Comparison of ENCODE assay signal across 10 cellular contexts in the genomic region with DNA sequence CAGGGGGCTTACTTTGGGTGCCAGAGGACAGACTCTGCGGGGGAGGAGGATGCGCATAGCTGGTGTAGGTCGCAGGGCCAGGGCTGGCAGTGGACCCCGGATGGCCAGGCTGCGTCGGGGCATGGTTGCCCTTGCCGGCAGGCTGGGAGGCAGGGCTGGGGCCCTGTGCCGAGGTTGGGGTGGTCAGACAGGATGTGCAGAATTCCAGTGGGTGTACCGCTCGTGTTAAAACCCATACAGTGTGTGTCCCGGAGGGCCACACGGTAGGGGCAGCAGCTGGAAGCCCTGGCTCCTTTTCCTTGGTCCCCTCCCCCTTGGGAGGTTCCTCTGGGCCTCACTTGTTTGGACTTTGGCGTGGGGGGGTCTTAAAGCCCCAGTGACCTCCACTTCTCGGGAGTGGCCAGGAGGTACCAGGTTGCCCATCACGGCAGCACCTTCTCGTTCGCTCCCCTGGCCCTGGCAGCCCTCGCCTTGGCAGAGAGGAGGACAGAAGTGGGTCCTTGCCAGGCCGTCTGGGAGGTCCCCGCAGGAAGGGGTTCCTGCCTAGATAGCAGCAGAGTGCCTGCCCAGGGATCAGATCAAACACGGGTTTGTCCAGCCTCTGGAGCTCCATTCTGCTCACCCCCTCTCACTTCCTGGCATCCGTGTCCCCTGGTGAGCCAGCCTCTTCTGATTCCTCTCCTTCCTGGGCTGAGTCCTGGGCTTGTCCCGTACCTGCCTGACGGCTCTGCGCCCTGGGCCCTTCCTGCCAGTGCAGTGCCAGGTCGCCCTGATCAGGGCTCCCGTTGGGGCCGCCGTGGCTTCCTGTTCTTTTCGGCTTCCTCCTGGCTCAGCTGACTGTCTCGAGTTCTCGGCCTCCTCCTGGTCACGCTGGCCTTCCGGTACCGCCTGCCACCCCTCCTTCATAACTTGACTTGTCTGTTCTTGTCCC. TPM values are rescaled to one million over a fixed set of nuclear protein-coding genes. Genes with fewer than 3 reads are reported as not detected.
A peak's percentile ranks its signal among the peaks of the same experiment; 100 is the strongest.
DNase-seq lines count a peak whose midpoint lies in the region; ATAC-seq and TF ChIP-seq lines count a peak whose summit lies in the region.
"Had no signal": no experiment of that assay in that cellular context is flagged by ENCODE, and none has a peak within 500 bp of the region (broad histone marks: within the 10 kb centered on the region; RNA-seq: fewer than 3 reads in every experiment).

No MANE protein-coding gene starts in this region.

- no peak overlapping the region for H3K4me3 Mint-ChIP-seq in Caco-2 (ENCODE audit: unreplicated experiment)

- H4K20me1 ChIP-seq in BLaER1 (peaks cover 75% of the 10 kb centered on the region), GM23248 (ENCODE audit: insufficient read depth) (no peaks in the 10 kb centered on the region)

- TF ChIP-seq CTCF in RWPE2 (IDR thresholded peaks at IDR 0.05; ENCODE audit: poor library complexity, severe bottlenecking) (no peak), gastroesophageal sphincter (IDR thresholded peaks at IDR 0.05) (no peak), omental fat pad (IDR thresholded peaks at IDR 0.05) (no peak), A673 (conservative IDR thresholded peaks at IDR 0.05; ENCODE audit: low read depth, low read length) (no peak), Caco-2 (IDR thresholded peaks at IDR 0.05; ENCODE audit: insufficient read depth in 1 of 2, low read depth in 1 of 2, low read length in 1 of 2, severe bottlenecking in 1 of 2, unreplicated experiment in 1 of 2) (no peak)

- peak; percentile 22 to 38 for TF ChIP-seq POLR2A in gastroesophageal sphincter (IDR thresholded peaks at IDR 0.05)

- CTCF ChIA-PET in A673 (lab: Charles Lee) (no interaction called here), Caco-2 (lab: Charles Lee) (no interaction called here)

- peak overlapping the region; percentile 95 for H3K4me2 ChIP-seq in BLaER1
- no peak overlapping the region for H3K4me2 ChIP-seq in GM23248 (ENCODE audit: unreplicated experiment)

- DNase-seq in RWPE2 (ENCODE audit: low spot score) (peak; percentile 76), omental fat pad (ENCODE audit: low spot score) (no peak), A673 (ENCODE audit: low spot score) (no peak), Caco-2 (no peak), NCI-H446 treated with DMSO at 0.1 percent for 48 hours (lab: John Stamatoyannopoulos, UW) (no peak), GM23248 (no peak)
- DNase-seq: NCI-H1092 treated with DMSO at 0.1 percent for 48 hours, SW 1271 had no signal

- no peak overlapping the region for H3K27ac Mint-ChIP-seq in Caco-2 (ENCODE audit: unreplicated experiment)

- H3K9ac ChIP-seq in BLaER1 (peak overlapping the region; percentile 4; the same call in 1 of the 2 replicates), GM23248 (no peak overlapping the region)

- no peaks in the 10 kb centered on the region; the same call in none of the 2 replicates for H3F3A ChIP-seq in GM23248 (ENCODE audit: insufficient read depth)

- no peak overlapping the region for H2AFZ ChIP-seq in GM23248

- H3K9me3 ChIP-seq in BLaER1 = peaks cover 11% of the 10 kb centered on the region
- no peaks in the 10 kb centered on the region for H3K9me3 ChIP-seq in RWPE2 (ENCODE audit: severe bottlenecking)
- H3K9me3 ChIP-seq in gastroesophageal sphincter = peaks cover 0 to 7% (median 0%) of the 10 kb centered on the region in 3 donors
- H3K9me3 ChIP-seq in A673 (ENCODE audit: low read depth, low read length, poor library complexity, severe bottlenecking) = peaks cover 12% of the 10 kb centered on the region
- H3K9me3 ChIP-seq in Caco-2 = peaks cover 3% of the 10 kb centered on the region; the same call in 1 of the 2 replicates
- no peaks in the 10 kb centered on the region for H3K9me3 ChIP-seq in GM23248 (ENCODE audit: low read depth)

- no peaks in the 10 kb centered on the region for H3K27me3 Mint-ChIP-seq in Caco-2 (ENCODE audit: insufficient read depth, unreplicated experiment)

- H3K27ac ChIP-seq in BLaER1 (peak overlapping the region; percentile 70), RWPE2 (ENCODE audit: poor library complexity, severe bottlenecking) (peak overlapping the region; percentile 97), gastroesophageal sphincter (peak overlapping the region in 3 of 4 donors; percentile 59 to 72 (median 70)), A673 (ENCODE audit: low read depth, low read length, poor library complexity, severe bottlenecking) (no peak overlapping the region), GM23248 (no peak overlapping the region)

- no peaks in the 10 kb centered on the region for H3K27me3 ChIP-seq in BLaER1
- H3K27me3 ChIP-seq in RWPE2 (ENCODE audit: insufficient read depth, poor library complexity, severe bottlenecking) = no peaks in the 10 kb centered on the region
- no peaks in the 10 kb centered on the region for H3K27me3 ChIP-seq in gastroesophageal sphincter
- no peaks in the 10 kb centered on the region for H3K27me3 ChIP-seq in A673 (replicated peaks; ENCODE audit: insufficient read depth, low read depth, low read length, poor library complexity)
- no peaks in the 10 kb centered on the region for H3K27me3 ChIP-seq in Caco-2 (replicated peaks; ENCODE audit: control insufficient read depth, insufficient read depth, low read length)
- no peaks in the 10 kb centered on the region for H3K27me3 ChIP-seq in GM23248 (replicated peaks; ENCODE audit: insufficient read depth)

- H3K4me1 Mint-ChIP-seq in Caco-2 (ENCODE audit: low read depth, unreplicated experiment) = peaks cover 5% of the 10 kb centered on the region

- no peaks in the 10 kb centered on the region for H3K79me2 ChIP-seq in GM23248 (ENCODE audit: insufficient read depth)

- in situ Hi-C loops in GM23248 (cut with MboI) = no loop called here

- no peaks in the 10 kb centered on the region for H3K36me3 Mint-ChIP-seq in Caco-2 (ENCODE audit: insufficient read depth, unreplicated experiment)

- ATAC-seq in RWPE2 (ENCODE audit: low read depth) = peak; percentile 39
- ATAC-seq in gastroesophageal sphincter = peak; percentile 6
- peak; percentile 11 for ATAC-seq in omental fat pad (ENCODE audit: low FRiP score)

- TF ChIP-seq EP300 in gastroesophageal sphincter (IDR thresholded peaks at IDR 0.05) = no peak

- H3K9me3 Mint-ChIP-seq in Caco-2 (ENCODE audit: unreplicated experiment) = peaks cover 8% of the 10 kb centered on the region

- H3K4me3 ChIP-seq in BLaER1 (peak overlapping the region; percentile 2; the same call in 1 of the 2 replicates), RWPE2 (ENCODE audit: severe bottlenecking) (peak overlapping the region; percentile 25), gastroesophageal sphincter (peak overlapping the region in 1 of 2 donors; percentile 31), A673 (ENCODE audit: low read depth, low read length, poor library complexity, severe bottlenecking) (no peak overlapping the region), Caco-2 (ENCODE audit: low read depth, low read length) (no peak overlapping the region), GM23248 (no peak overlapping the region)

- 68 to 80% methylated on average over 3 to 17 of the region's 35 CpGs for WGBS in gastroesophageal sphincter (ENCODE audit: low coverage in 1 of 2), 2 donors
- WGBS in GM23248 (ENCODE audit: low coverage in 1 of 2, low lambda C conversion rate in 2 of 2, missing lambda C conversion rate in 2 of 2), 2 experiments = 96% methylated on average over 35 of the region's 35 CpGs

- BruUV-seq in A673 (replicated peaks; lab: Mats Ljungman, UMichigan) (no TSS peak), Caco-2 (replicated peaks; lab: Mats Ljungman, UMichigan) (no TSS peak)

- intact Hi-C loops in A673 (cut with micrococcal nuclease; ENCODE audit: unreplicated experiment) (no loop called here), Caco-2 (cut with micrococcal nuclease; ENCODE audit: unreplicated experiment) (no loop called here)

- peaks cover 60% of the 10 kb centered on the region for H3K4me1 ChIP-seq in BLaER1
- H3K4me1 ChIP-seq in RWPE2 (ENCODE audit: insufficient read depth, poor library complexity, severe bottlenecking) = peaks cover 19% of the 10 kb centered on the region
- peaks cover 0 to 52% (median 18%) of the 10 kb centered on the region in 3 donors for H3K4me1 ChIP-seq in gastroesophageal sphincter
- peaks cover 13% of the 10 kb centered on the region for H3K4me1 ChIP-seq in A673 (ENCODE audit: insufficient read depth, low read length, poor library complexity, severe bottlenecking)
- H3K4me1 ChIP-seq in Caco-2 = no peaks in the 10 kb centered on the region
- peaks cover 18% of the 10 kb centered on the region for H3K4me1 ChIP-seq in GM23248 (ENCODE audit: insufficient read depth)

- H3K9me2 ChIP-seq in GM23248 (ENCODE audit: insufficient read depth) = no peaks in the 10 kb centered on the region

- H3K36me3 ChIP-seq in BLaER1 (peaks cover 27% of the 10 kb centered on the region), RWPE2 (ENCODE audit: low read depth) (no peaks in the 10 kb centered on the region), gastroesophageal sphincter (peaks cover 0 to 6% of the 10 kb centered on the region in 2 donors), A673 (ENCODE audit: insufficient read depth, low read length, poor library complexity, severe bottlenecking) (no peaks in the 10 kb centered on the region), Caco-2 (ENCODE audit: control insufficient read depth, insufficient read depth, low read length) (no peaks in the 10 kb centered on the region), GM23248 (ENCODE audit: low read depth) (no peaks in the 10 kb centered on the region)

- POLR2A ChIA-PET in A673 (lab: Charles Lee; ENCODE audit: low non-redundant PET) = no interaction called here
- POLR2A ChIA-PET in Caco-2 (lab: Charles Lee) = no interaction called here

RNA-seq across cellular contexts. Expression of gene HGFAC, which starts 56.7 kb away (rescaled TPM):
- 1 to 10 TPM in 1 of 4 donors, under 1 TPM in 2, not detected in 1; 0.13 to 1.8 (median 0.62) TPM for total RNA-seq in gastroesophageal sphincter
- not detected for total RNA-seq in omental fat pad
- 4.8 TPM in 2 replicates for total RNA-seq in A673 (2021)
- total RNA-seq in Caco-2 (2022) = 0.48 and 0.79 TPM in 2 replicates
- total RNA-seq in GM23248 (2014; rRNA removed; shearing (Covaris generic)) = not detected in 2 replicates
- not detected in 2 replicates for polyA plus RNA-seq in GM23248 (2016; fragmentation: Nextera tagmentation; extraction: Ambion mirVana)

Comparison
In these comparisons a context has a peak if more than half of its experiments do, and no peak if none do; other contexts are left out.
1. H3K27ac ChIP-seq: peak in BLaER1 (single experiment), RWPE2 (single experiment) and gastroesophageal sphincter (3 of 4); none in A673 (single experiment) and GM23248 (single experiment).
2. H3K4me3 ChIP-seq: peak in BLaER1 (single experiment) and RWPE2 (single experiment); none in A673 (single experiment), Caco-2 (single experiment) and GM23248 (single experiment).
3. Peak in every context shown above with its lines, with median percentiles within 50 percentile points of each other: ATAC-seq.